In the genomic region with DNA sequence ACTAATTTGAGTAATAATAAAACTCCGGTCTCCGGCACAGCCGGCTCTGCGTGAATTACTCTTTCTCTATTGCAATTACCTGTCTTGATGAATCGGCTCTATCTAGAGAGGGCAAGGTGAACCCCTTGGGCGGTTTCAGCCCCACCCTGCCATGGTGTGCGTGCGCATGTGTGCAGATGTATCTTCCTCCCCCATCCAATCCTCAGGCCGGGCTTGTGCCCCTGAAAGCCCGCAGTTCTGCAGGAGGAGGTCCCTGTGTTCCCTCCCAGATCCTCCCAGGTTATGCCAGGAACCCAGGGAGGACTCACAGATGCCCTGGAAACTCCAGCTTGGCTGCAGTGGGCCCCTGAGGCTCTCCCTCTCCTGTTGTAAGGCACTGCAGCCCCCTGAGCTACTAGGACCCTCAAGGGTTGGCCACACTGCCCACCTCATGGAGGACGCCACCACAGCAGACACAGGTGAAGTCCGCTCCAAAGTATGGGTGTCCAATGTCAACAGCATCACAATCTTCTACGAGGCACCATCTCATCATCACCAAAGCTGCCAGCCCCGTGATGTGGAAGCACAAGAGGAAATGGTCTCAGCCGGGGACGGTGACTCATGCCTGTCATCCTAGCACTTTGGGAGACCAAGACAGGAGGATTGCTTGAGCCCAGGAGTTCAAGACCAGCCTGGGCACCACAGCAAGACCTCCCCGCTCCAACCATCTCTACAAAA, we compare ENCODE assay signal across 20 cellular contexts. TPM values are rescaled to one million over a fixed set of nuclear protein-coding genes. Genes with fewer than 3 reads are reported as not detected.
DNase-seq lines count a peak whose midpoint lies in the region; FAIRE-seq and TF ChIP-seq lines count a peak whose summit lies in the region.
"Had no signal": no experiment of that assay in that cellular context is flagged by ENCODE, and none has a peak within 500 bp of the region (broad histone marks: within the 10 kb centered on the region; RNA-seq: fewer than 3 reads in every experiment).

No MANE protein-coding gene starts in this region.

- H3K4me1 ChIP-seq in trophoblast cell (ENCODE audit: control insufficient read depth in 1 of 2, insufficient read depth in 2 of 2, low read length in 2 of 2) (peaks cover 4 to 7% of the 10 kb centered on the region in 2 experiments), hepatocyte (ENCODE audit: insufficient read depth) (peaks cover 7% of the 10 kb centered on the region)
- H3K4me1 ChIP-seq: colonic mucosa had no signal

- TF ChIP-seq CTCF in NB4 (IDR thresholded peaks at IDR 0.05; ENCODE audit: low read depth, low read length) = no peak
- no peak for TF ChIP-seq CTCF in bronchial epithelial cell (IDR thresholded peaks at IDR 0.05; ENCODE audit: insufficient read depth, low read length, severe bottlenecking)
- no peak for TF ChIP-seq CTCF in hepatocyte (IDR thresholded peaks at IDR 0.05; ENCODE audit: poor library complexity)

- H4K8ac ChIP-seq in trophoblast cell (ENCODE audit: low read depth, low read length) = no peak overlapping the region

- H2BK120ac ChIP-seq in trophoblast cell (ENCODE audit: insufficient read depth, low read length, poor library complexity) = no peak overlapping the region

- no peak overlapping the region for H4K12ac ChIP-seq in trophoblast cell (ENCODE audit: low read depth, low read length)

- no peak for TF ChIP-seq POLR2A in NB4 (IDR thresholded peaks at IDR 0.05; ENCODE audit: extremely low read depth, insufficient read length)

- no peaks in the 10 kb centered on the region for H3K9me2 ChIP-seq in hepatocyte (replicated peaks; ENCODE audit: insufficient read depth)

- FAIRE-seq in bronchial epithelial cell (lab: Jason Lieb, UNC) = no peak
- FAIRE-seq: A204.1, GM12892, HepG2 had no signal

- H3K9me3 ChIP-seq in trophoblast cell (ENCODE audit: insufficient read depth, low read depth, low read length) (peaks cover 4% of the 10 kb centered on the region), hepatocyte (ENCODE audit: low read depth) (no peaks in the 10 kb centered on the region)
- H3K9me3 ChIP-seq: colonic mucosa, testis had no signal

- no peaks in the 10 kb centered on the region for H3K79me1 ChIP-seq in trophoblast cell (ENCODE audit: low read length)

- no peak overlapping the region for H2BK5ac ChIP-seq in trophoblast cell (ENCODE audit: low read depth, low read length, poor library complexity)

- H2AK5ac ChIP-seq in trophoblast cell (ENCODE audit: low read length) = peak overlapping the region; percentile 3

- H3K27me3 ChIP-seq in bronchial epithelial cell (ENCODE audit: control insufficient read depth, insufficient read depth, low read length) (no peaks in the 10 kb centered on the region), trophoblast cell (ENCODE audit: insufficient read depth, low read length) (no peaks in the 10 kb centered on the region), hepatocyte (no peaks in the 10 kb centered on the region)
- H3K27me3 ChIP-seq: colonic mucosa, testis had no signal

- no peak overlapping the region for H3K23ac ChIP-seq in trophoblast cell (ENCODE audit: low read length)

- H3K4ac ChIP-seq in trophoblast cell (ENCODE audit: low read depth, low read length) = no peak overlapping the region

- no peak overlapping the region for H3K18ac ChIP-seq in trophoblast cell (ENCODE audit: low read length)

- DNase-seq in NCI-H1417 (lab: John Stamatoyannopoulos, UW) = peak in 2 of 3 experiments; percentile 19 to 47
- no peak for DNase-seq in NCI-H1417 treated with DMSO at 0.1 percent for 48 hours (lab: John Stamatoyannopoulos, UW)
- DNase-seq in NB4 (ENCODE audit: low read depth) = peak; percentile 70
- DNase-seq in bronchial epithelial cell (ENCODE audit: low read depth) = peak; percentile 14
- no peak for DNase-seq in trophoblast cell
- no peak for DNase-seq in hepatocyte (ENCODE audit: low spot score)
- no peak for DNase-seq in anterior cingulate cortex (lab: John Stamatoyannopoulos, UW)
- no peak for DNase-seq in GM03348 (ENCODE audit: low spot score)
- DNase-seq: colonic mucosa, DMS 273 treated with DMSO at 0.1 percent for 48 hours, kidney glomerular epithelial cell, NCI-H2029 treated with DMSO at 0.1 percent for 48 hours, T-helper 9 cell, testis had no signal

- H3K36me3 ChIP-seq in bronchial epithelial cell (ENCODE audit: control insufficient read depth, insufficient read depth, low read length) (no peaks in the 10 kb centered on the region), trophoblast cell (ENCODE audit: control insufficient read depth in 1 of 2, insufficient read depth in 2 of 2, low read length in 2 of 2) (no peaks in the 10 kb centered on the region), hepatocyte (replicated peaks; ENCODE audit: insufficient read depth, low read depth) (no peaks in the 10 kb centered on the region)
- H3K36me3 ChIP-seq: colonic mucosa had no signal

- no peak overlapping the region for H3K14ac ChIP-seq in trophoblast cell (ENCODE audit: low read length)

- WGBS in trophoblast cell (ENCODE audit: extremely low coverage, insufficient coverage, insufficient read length) = no CpG with 5 or more reads among the region's 17 CpGs
- whole genome bisulfite sequencing in hepatocyte (ENCODE audit: low lambda C conversion rate, missing lambda C conversion rate) = 84% methylated on average over 17 of the region's 17 CpGs

- no peaks in the 10 kb centered on the region for H3K79me2 ChIP-seq in trophoblast cell (ENCODE audit: control insufficient read depth, insufficient read depth, low read length, poor library complexity)
- H3K79me2 ChIP-seq in hepatocyte = no peaks in the 10 kb centered on the region

- no peaks in the 10 kb centered on the region for H4K20me1 ChIP-seq in hepatocyte (ENCODE audit: insufficient read depth, poor library complexity, severe bottlenecking)

- peak overlapping the region; percentile 14 for H4K91ac ChIP-seq in trophoblast cell (ENCODE audit: low read depth, low read length)

- no peak overlapping the region for H3K4me2 ChIP-seq in trophoblast cell (ENCODE audit: low read length)
- H3K4me2 ChIP-seq in hepatocyte = no peak overlapping the region

- H2AFZ ChIP-seq in trophoblast cell (ENCODE audit: insufficient read depth, low read length, poor library complexity) (no peak overlapping the region), hepatocyte (no peak overlapping the region)

- no peak overlapping the region for H2BK12ac ChIP-seq in trophoblast cell (ENCODE audit: low read length)

- H3K4me3 ChIP-seq in NB4 (ENCODE audit: low read depth, low read length) (no peak overlapping the region), bronchial epithelial cell (ENCODE audit: low read depth, low read length) (no peak overlapping the region), trophoblast cell (ENCODE audit: low read depth, low read length) (no peak overlapping the region), hepatocyte (no peak overlapping the region)
- H3K4me3 ChIP-seq: colonic mucosa, skin epidermis, testis had no signal

- H3K27ac ChIP-seq in trophoblast cell (ENCODE audit: low read depth, low read length) = no peak overlapping the region
- no peak overlapping the region for H3K27ac ChIP-seq in hepatocyte
- H3K27ac ChIP-seq: colonic mucosa, skin epidermis, testis had no signal

- H3K9ac ChIP-seq in trophoblast cell (ENCODE audit: low read length) = peak overlapping the region; percentile 2

RNA-seq across cellular contexts. Expression of a gene that starts 48.5 kb away (rescaled TPM):
- total RNA-seq in bronchial epithelial cell = not detected in 2 replicates
- polyA plus RNA-seq in trophoblast cell (2013) = 0.12 TPM in 1 of 2 replicates, not detected in the other
- total RNA-seq in hepatocyte = 0.23 and 0.60 TPM in 2 replicates
- polyA plus RNA-seq in hepatocyte = 1.2 and 2.1 TPM in 2 replicates
- total RNA-seq: activated naive CD4-positive, alpha-beta T cell treated with anti-CD3 and anti-CD28 coated beads, Interleukin-2, amount 50 U/mL, for 72 hours; colonic mucosa; HepG2; testis had no signal
- polyA plus RNA-seq: HepG2, neural cell had no signal

Comparison
In these comparisons a context has a peak if more than half of its experiments do, and no peak if none do; other contexts are left out.
1. DNase-seq: peak in NCI-H1417 (2 of 3), NB4 (single experiment) and bronchial epithelial cell (single experiment); none in NCI-H1417 treated with DMSO at 0.1 percent for 48 hours (single experiment), trophoblast cell (0 of 2), hepatocyte (single experiment), anterior cingulate cortex (0 of 58) and GM03348 (single experiment).